ENCODE assay signal across 19 cellular contexts in genomic region chr5:43664641-43665040, GRCh38.
DNase-seq lines count a peak whose midpoint lies in the region; ATAC-seq, FAIRE-seq and TF ChIP-seq lines count a peak whose summit lies in the region.
"Had no signal": no experiment of that assay in that cellular context is flagged by ENCODE, and none has a peak within 500 bp of the region (broad histone marks: within the 10 kb centered on the region; RNA-seq: fewer than 3 reads in every experiment).

No MANE protein-coding gene starts in this region.

- TF ChIP-seq POLR2A in H54 (IDR thresholded peaks at IDR 0.05; ENCODE audit: low read depth, low read length) = no peak

- H3K4me2 ChIP-seq in mesenchymal stem cell (ENCODE audit: low read length, poor library complexity, severe bottlenecking) = no peak overlapping the region

- no peak overlapping the region for H4K91ac ChIP-seq in mesenchymal stem cell (ENCODE audit: low read length)

- H2BK12ac ChIP-seq in mesenchymal stem cell (ENCODE audit: low read length in 2 of 2) = no peak overlapping the region

- H3K4ac ChIP-seq in mesenchymal stem cell (ENCODE audit: low read depth in 1 of 2, low read length in 2 of 2) = no peak overlapping the region

- no peak overlapping the region for H2BK15ac ChIP-seq in mesenchymal stem cell (ENCODE audit: low read depth, poor library complexity, severe bottlenecking)

- H3K9me3 ChIP-seq in mesenchymal stem cell (ENCODE audit: control insufficient read depth, low read length) = no peaks in the 10 kb centered on the region
- H3K9me3 ChIP-seq: BE2C had no signal

- H2AFZ ChIP-seq in mesenchymal stem cell (ENCODE audit: low read depth, low read length) = no peak overlapping the region

- 94% methylated on average over 1 of the region's 2 CpGs for WGBS in mesenchymal stem cell

- intact Hi-C loops in left colon (cut with DNase I, micrococcal nuclease) = no loop called here

- H3K27ac ChIP-seq in mesenchymal stem cell (ENCODE audit: low read length, poor library complexity, severe bottlenecking) = no peak overlapping the region

- H3K23ac ChIP-seq in mesenchymal stem cell (ENCODE audit: low read length in 2 of 2) = no peak overlapping the region

- no peak overlapping the region for H4K8ac ChIP-seq in mesenchymal stem cell (ENCODE audit: low read length)

- DNase-seq in BJ (ENCODE audit: low read depth) = peak; percentile 59
- DNase-seq in H54 (ENCODE audit: insufficient read length, low spot score) = no peak
- DNase-seq in fibroblast of gingiva (ENCODE audit: low read depth) = peak; percentile 37
- DNase-seq in mesenchymal stem cell = no peak
- no peak for DNase-seq in left colon
- no peak for DNase-seq in CD1c-positive myeloid dendritic cell (ENCODE audit: extremely low spot score)
- no peak for DNase-seq in NCI-H510A treated with DMSO at 0.1 percent for 48 hours (lab: John Stamatoyannopoulos, UW)
- DNase-seq: BE2C; CD8-positive, alpha-beta T cell; DMS79; Kasumi-1; NCI-H187; NCI-H69; SHP77 treated with DMSO at 0.1 percent for 48 hours had no signal

- peak overlapping the region; percentile 56 for H3K9ac ChIP-seq in mesenchymal stem cell (ENCODE audit: low read length)

- H2BK120ac ChIP-seq in mesenchymal stem cell (ENCODE audit: low read depth, low read length) = no peak overlapping the region

- H3K18ac ChIP-seq in mesenchymal stem cell (ENCODE audit: low read depth in 1 of 2, low read length in 2 of 2) = no peak overlapping the region

- POLR2A ChIA-PET in BJ (lab: Charles Lee) = interaction anchor here (0.6 to 0.8 kb wide), 2 partner anchors 13 to 159 kb away, joined by 4 to 10 read pairs; no protein-coding TSS in a partner anchor

- CTCF ChIA-PET in BJ (lab: Yijun Ruan, JAX) = interaction anchor here (3.3 kb wide), 1 partner anchor 15 kb away, joined by 9 read pairs; no protein-coding TSS in a partner anchor

- no peak for ATAC-seq in left colon
- ATAC-seq in HG02678 (IDR thresholded peaks at IDR 0.05; ENCODE audit: unreplicated experiment) = no peak
- ATAC-seq: CD8-positive, alpha-beta T cell; SK-N-SH treated with all-trans-retinoic acid at 6 μM for 48 hours had no signal

- H3K14ac ChIP-seq in mesenchymal stem cell (ENCODE audit: low read length in 2 of 2) = no peak overlapping the region

- no peak overlapping the region for H3K4me3 ChIP-seq in BJ (ENCODE audit: low read depth, low read length)
- no peak overlapping the region for H3K4me3 ChIP-seq in mesenchymal stem cell (ENCODE audit: insufficient read depth in 1 of 2, low read depth in 1 of 2, low read length in 2 of 2)

- no peak overlapping the region for H2AK5ac ChIP-seq in mesenchymal stem cell (ENCODE audit: low read length, severe bottlenecking)

- no peaks in the 10 kb centered on the region for H3K4me1 ChIP-seq in mesenchymal stem cell (ENCODE audit: control insufficient read depth, insufficient read depth, low read depth, low read length)
- H3K4me1 ChIP-seq: BE2C had no signal

- peak; percentile 50 for FAIRE-seq in H54 (lab: Jason Lieb, UNC)
- FAIRE-seq: D721Med, GM12891, H1 had no signal

- no peak for TF ChIP-seq CTCF in BJ (IDR thresholded peaks at IDR 0.05; ENCODE audit: insufficient read depth, low read depth, low read length)

- peaks cover 2% of the 10 kb centered on the region for H3K79me1 ChIP-seq in mesenchymal stem cell (replicated peaks; ENCODE audit: low read length, poor library complexity, severe bottlenecking)

- H3K27me3 ChIP-seq in BJ (ENCODE audit: control insufficient read depth, insufficient read depth, low read length) (no peaks in the 10 kb centered on the region), mesenchymal stem cell (ENCODE audit: control insufficient read depth in 1 of 2, insufficient read depth in 1 of 2, low read length in 2 of 2) (no peaks in the 10 kb centered on the region)
- H3K27me3 ChIP-seq: BE2C had no signal

- no peak overlapping the region for H2BK5ac ChIP-seq in mesenchymal stem cell (ENCODE audit: low read depth, low read length, poor library complexity, severe bottlenecking)

- peaks cover 1% of the 10 kb centered on the region; the same call in 1 of the 2 replicates for H3K36me3 ChIP-seq in BJ (ENCODE audit: control insufficient read depth, insufficient read depth, low read length)
- H3K36me3 ChIP-seq in mesenchymal stem cell (ENCODE audit: control insufficient read depth in 1 of 2, insufficient read depth in 2 of 2, low read depth in 1 of 2, low read length in 2 of 2) = peaks cover 15 to 19% of the 10 kb centered on the region in 2 experiments

Comparison
In these comparisons a context has a peak if more than half of its experiments do, and no peak if none do; other contexts are left out.
1. DNase-seq: peak in BJ (single experiment) and fibroblast of gingiva (single experiment); none in H54 (single experiment), mesenchymal stem cell (single experiment), left colon (0 of 2), CD1c-positive myeloid dendritic cell (single experiment) and NCI-H510A treated with DMSO at 0.1 percent for 48 hours (single experiment).